1 cellular context compared by ENCODE assay signal in genomic region chr1:204065986-204066300, GRCh38.
TF ChIP-seq lines count a peak whose summit lies in the region.

No MANE protein-coding gene starts in this region.

TF ChIP-seq in H1, 55 proteins besides CTCF, POLR2A, EP300 and RAD21:
- TF ChIP-seq ZNF274 (IDR thresholded peaks at IDR 0.05; ENCODE audit: borderline replicate concordance, extremely low read depth, low read length) (no peak), USF2 (IDR thresholded peaks at IDR 0.05; ENCODE audit: low read length) (no peak), BACH1 (IDR thresholded peaks at IDR 0.05; ENCODE audit: low read length) (no peak), BCL11A (IDR thresholded peaks at IDR 0.05; ENCODE audit: low read depth in 2 of 2, low read length in 2 of 2) (no peak), NANOG (IDR thresholded peaks at IDR 0.05; ENCODE audit: insufficient read depth, low read depth, low read length, poor library complexity, severe bottlenecking) (no peak), KDM5A (IDR thresholded peaks at IDR 0.05; ENCODE audit: low read length) (no peak)
